8 cellular contexts compared by ENCODE assay signal in the genomic region with DNA sequence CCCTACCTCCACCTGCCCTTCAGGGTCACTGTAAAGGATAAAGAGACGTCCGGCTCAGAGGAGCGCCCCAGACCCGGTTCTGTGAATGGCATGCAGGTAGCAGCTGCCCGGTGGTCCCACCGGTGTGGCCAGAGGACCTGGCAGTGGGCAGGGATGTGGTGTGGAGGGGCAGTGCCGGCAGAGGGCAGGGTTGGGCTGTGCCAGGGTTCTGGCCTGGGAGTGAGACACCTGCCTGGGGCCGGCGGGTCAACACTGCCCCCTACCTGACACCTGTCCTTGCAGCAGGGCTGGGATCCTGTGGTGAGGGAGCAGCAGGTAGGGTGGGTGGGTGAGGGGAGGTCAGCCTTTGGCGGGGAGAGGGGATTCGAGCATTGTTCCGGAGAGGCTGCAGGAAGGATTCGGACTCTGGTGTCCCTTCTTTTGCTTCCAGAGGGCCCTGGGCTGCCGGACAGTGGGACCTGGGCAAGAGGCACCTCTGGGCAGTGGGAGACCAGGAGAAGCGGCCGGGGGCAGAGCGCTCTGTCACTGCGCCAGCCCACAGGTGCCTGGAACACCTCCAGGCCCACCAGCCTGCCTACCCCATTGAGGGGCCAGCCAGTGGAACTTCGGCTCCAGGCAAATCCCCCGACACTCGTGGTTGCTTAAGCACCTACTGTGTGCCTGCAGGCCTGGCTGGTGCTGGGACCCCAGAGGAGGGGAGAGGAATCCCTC. TPM values are rescaled to one million over a fixed set of nuclear protein-coding genes. Genes with fewer than 3 reads are reported as not detected.
DNase-seq lines count a peak whose midpoint lies in the region; ATAC-seq and TF ChIP-seq lines count a peak whose summit lies in the region.

No MANE protein-coding gene starts in this region.

- no peaks in the 10 kb centered on the region for H3K36me3 Mint-ChIP-seq in activated naive CD8-positive, alpha-beta T cell treated with anti-CD3 and anti-CD28 coated beads, Interleukin-2, amount 10 ng/mL, durations not matched to agents 7 days and 5 days

- peak overlapping the region; percentile 85 for H3K4me3 Mint-ChIP-seq in activated naive CD8-positive, alpha-beta T cell treated with anti-CD3 and anti-CD28 coated beads, Interleukin-2, amount 10 ng/mL, durations not matched to agents 7 days and 5 days

- no peak overlapping the region for H3K27ac ChIP-seq in right cardiac atrium (ENCODE audit: low read length)
- peak overlapping the region in 2 of 4 donors; percentile 28 to 42 for H3K27ac ChIP-seq in sigmoid colon

- H3K4me3 ChIP-seq in right cardiac atrium (ENCODE audit: low read length): no peak overlapping the region
- H3K4me3 ChIP-seq in sigmoid colon: peak overlapping the region in 3 of 4 donors; percentile 44 to 53 (median 47)

- no peak for TF ChIP-seq POLR2A in sigmoid colon (IDR thresholded peaks at IDR 0.05)

- TF ChIP-seq CTCF in sigmoid colon (IDR thresholded peaks at IDR 0.05): peak in 3 of 4 experiments; percentile 10 to 56 (median 37)

- no peaks in the 10 kb centered on the region for H3K27me3 ChIP-seq in right cardiac atrium (ENCODE audit: control insufficient read depth, insufficient read depth)
- H3K27me3 ChIP-seq in sigmoid colon: peaks cover 15 to 51% (median 36%) of the 10 kb centered on the region in 3 donors

- 44% methylated on average over 21 of the region's 21 CpGs for WGBS in right cardiac atrium
- WGBS in sigmoid colon, 2 donors: 24 to 46% methylated on average over 21 of the region's 21 CpGs

- H3K27me3 Mint-ChIP-seq in activated naive CD8-positive, alpha-beta T cell treated with anti-CD3 and anti-CD28 coated beads, Interleukin-2, amount 10 ng/mL, durations not matched to agents 7 days and 5 days: peaks cover 25% of the 10 kb centered on the region

- ATAC-seq in activated naive CD8-positive, alpha-beta T cell treated with anti-CD3 and anti-CD28 coated beads, Interleukin-2, amount 10 ng/mL, durations not matched to agents 7 days and 5 days (ENCODE audit: low read depth): peak; percentile 20
- peak; percentile 34 to 56 for ATAC-seq in right cardiac atrium
- ATAC-seq in HG02840 (IDR thresholded peaks at IDR 0.05; ENCODE audit: low FRiP score, unreplicated experiment): no peak

- intact Hi-C loops in right cardiac atrium (cut with DNase I) (no loop called here), sigmoid colon (cut with DNase I) (no loop called here)

- no peaks in the 10 kb centered on the region for H3K9me3 ChIP-seq in right cardiac atrium (ENCODE audit: control insufficient read depth, low read length)
- H3K9me3 ChIP-seq in sigmoid colon: no peaks in the 10 kb centered on the region

- H3K36me3 ChIP-seq in sigmoid colon: no peaks in the 10 kb centered on the region

- no peaks in the 10 kb centered on the region for H3K9me3 Mint-ChIP-seq in activated naive CD8-positive, alpha-beta T cell treated with anti-CD3 and anti-CD28 coated beads, Interleukin-2, amount 10 ng/mL, durations not matched to agents 7 days and 5 days

- peak overlapping the region; percentile 71 for H3K27ac Mint-ChIP-seq in activated naive CD8-positive, alpha-beta T cell treated with anti-CD3 and anti-CD28 coated beads, Interleukin-2, amount 10 ng/mL, durations not matched to agents 7 days and 5 days

- peak; percentile 57 for DNase-seq in EH (ENCODE audit: low read depth)
- peak; percentile 53 for DNase-seq in HEK293T (ENCODE audit: extremely low spot score)
- peak; percentile 50 for DNase-seq in NCI-H748 treated with DMSO at 0.1 percent for 48 hours (lab: John Stamatoyannopoulos, UW)
- peak; percentile 71 for DNase-seq in activated naive CD8-positive, alpha-beta T cell treated with anti-CD3 and anti-CD28 coated beads, Interleukin-2, amount 10 ng/mL, durations not matched to agents 7 days and 5 days
- peak; percentile 51 to 84 (median 77) for DNase-seq in right cardiac atrium
- DNase-seq in sigmoid colon: peak; percentile 71
- no peak for DNase-seq in NCI-H1048 (lab: John Stamatoyannopoulos, UW)

- peaks cover 32% of the 10 kb centered on the region for H3K4me1 Mint-ChIP-seq in activated naive CD8-positive, alpha-beta T cell treated with anti-CD3 and anti-CD28 coated beads, Interleukin-2, amount 10 ng/mL, durations not matched to agents 7 days and 5 days

- no peak for TF ChIP-seq EP300 in sigmoid colon (IDR thresholded peaks at IDR 0.05)

- POLR2A ChIA-PET in HEK293T (lab: Yijun Ruan, JAX): interaction anchor here (1.6 to 1.7 kb wide), 4 partner anchors 10 to 38 kb away, joined by 4 to 10 read pairs (median 8); a partner anchor contains a TSS
- POLR2A ChIA-PET in activated naive CD8-positive, alpha-beta T cell treated with anti-CD3 and anti-CD28 coated beads, Interleukin-2, amount 10 ng/mL, durations not matched to agents 7 days and 5 days (lab: Charles Lee): interaction anchor here (2.1 to 3.7 kb wide), 5 partner anchors 17 to 397 kb away, joined by 5 to 21 read pairs (median 10); a partner anchor contains a TSS

- CTCF ChIA-PET in HEK293T (lab: Yijun Ruan, JAX): interaction anchor here (0.6 to 1.3 kb wide), 4 partner anchors 11 to 398 kb away, joined by 3 to 6 read pairs (median 6); no protein-coding TSS in a partner anchor

- H3K4me1 ChIP-seq in right cardiac atrium (ENCODE audit: control insufficient read depth, insufficient read depth, low read length) (peaks cover 3% of the 10 kb centered on the region), sigmoid colon (peaks cover 0 to 31% (median 27%) of the 10 kb centered on the region in 4 donors)

TF ChIP-seq in HEK293T, 16 proteins besides CTCF, POLR2A, EP300 and RAD21:
- no peak for TF ChIP-seq SUZ12 (IDR thresholded peaks at IDR 0.05)
- no peak for TF ChIP-seq ARNT (IDR thresholded peaks at IDR 0.05)
- TF ChIP-seq, protein P1, sequence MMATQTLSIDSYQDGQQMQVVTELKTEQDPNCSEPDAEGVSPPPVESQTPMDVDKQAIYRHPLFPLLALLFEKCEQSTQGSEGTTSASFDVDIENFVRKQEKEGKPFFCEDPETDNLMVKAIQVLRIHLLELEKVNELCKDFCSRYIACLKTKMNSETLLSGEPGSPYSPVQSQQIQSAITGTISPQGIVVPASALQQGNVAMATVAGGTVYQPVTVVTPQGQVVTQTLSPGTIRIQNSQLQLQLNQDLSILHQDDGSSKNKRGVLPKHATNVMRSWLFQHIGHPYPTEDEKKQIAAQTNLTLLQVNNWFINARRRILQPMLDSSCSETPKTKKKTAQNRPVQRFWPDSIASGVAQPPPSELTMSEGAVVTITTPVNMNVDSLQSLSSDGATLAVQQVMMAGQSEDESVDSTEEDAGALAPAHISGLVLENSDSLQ (IDR thresholded peaks at IDR 0.05): no peak
- no peak for TF ChIP-seq FOXK2 (IDR thresholded peaks at IDR 0.05)

RNA-seq across cellular contexts. Expression of a gene that starts 1.6 kb away (rescaled TPM):
- total RNA-seq in activated naive CD8-positive, alpha-beta T cell treated with anti-CD3 and anti-CD28 coated beads, Interleukin-2, amount 10 ng/mL, durations not matched to agents 7 days and 5 days: under 1 TPM; 0.55 to 0.65 TPM
- total RNA-seq in right cardiac atrium (1 to 10 TPM in 1 of 4 donors, under 1 TPM in 2, not detected in 1; 0.57 to 2.1 (median 0.74) TPM), sigmoid colon (1 to 10 TPM in 1 of 4 donors, not detected in 3; 1.7 TPM)
- polyA plus RNA-seq in right cardiac atrium (2.0 TPM), sigmoid colon (10 to 100 TPM; 33.0 to 37.9 (median 37.8) TPM)

RNA-seq across cellular contexts. Expression of a gene that starts 45.3 kb away (rescaled TPM):
- total RNA-seq in activated naive CD8-positive, alpha-beta T cell treated with anti-CD3 and anti-CD28 coated beads, Interleukin-2, amount 10 ng/mL, durations not matched to agents 7 days and 5 days: 1 to 10 TPM; 2.9 to 3.1 TPM
- total RNA-seq in right cardiac atrium (10 to 100 TPM; 16.1 to 26.3 (median 21.4) TPM), sigmoid colon (10 to 100 TPM; 37.2 to 54.3 (median 47.4) TPM)
- polyA plus RNA-seq in right cardiac atrium (27.6 TPM), sigmoid colon (10 to 100 TPM in 1 of 3 donors, 1 to 10 TPM in 2; 5.3 to 14.4 (median 7.9) TPM)

Comparison
In these comparisons a context has a peak if more than half of its experiments do, and no peak if none do; other contexts are left out.
1. RNA of a gene that starts 45.3 kb away (total RNA-seq): 37.2 to 54.3 TPM in sigmoid colon and 16.1 to 26.3 TPM in right cardiac atrium; 2.9 to 3.1 TPM in activated naive CD8-positive, alpha-beta T cell treated with anti-CD3 and anti-CD28 coated beads, Interleukin-2, amount 10 ng/mL, durations not matched to agents 7 days and 5 days; every median in the first group is over 4 times any median in the second.